Comparison of ENCODE assay signal across 8 cellular contexts in genomic region chr12:132489078-132489601, GRCh38. TPM values are rescaled to one million over a fixed set of nuclear protein-coding genes. Genes with fewer than 3 reads are reported as not detected.
DNase-seq lines count a peak whose midpoint lies in the region; ATAC-seq, FAIRE-seq and TF ChIP-seq lines count a peak whose summit lies in the region.

No MANE protein-coding gene starts in this region.

- H3K36me3 Mint-ChIP-seq in IgD-negative memory B cell = peaks cover 5% of the 10 kb centered on the region
- H3K36me3 Mint-ChIP-seq in activated CD8-positive, alpha-beta T cell treated with anti-CD3 and anti-CD28 coated beads, Interleukin-2, amount 10 ng/mL, durations not matched to agents 7 days and 5 days (ENCODE audit: low read depth) = peaks cover 8% of the 10 kb centered on the region

- peak overlapping the region; percentile 56 for H3K4me2 ChIP-seq in endothelial cell of umbilical vein (ENCODE audit: insufficient read depth, low read length)

- H3K27me3 ChIP-seq in endothelial cell of umbilical vein (ENCODE audit: control insufficient read depth in 2 of 2, insufficient read depth in 2 of 2, low read length in 2 of 2) (no peaks in the 10 kb centered on the region), neutrophil (peaks cover 11% of the 10 kb centered on the region), upper lobe of left lung (no peaks in the 10 kb centered on the region)

- no peak for TF ChIP-seq EP300 in upper lobe of left lung (IDR thresholded peaks at IDR 0.05)

- CTCF ChIA-PET in activated CD8-positive, alpha-beta T cell treated with anti-CD3 and anti-CD28 coated beads, Interleukin-2, amount 10 ng/mL, durations not matched to agents 7 days and 5 days (lab: Charles Lee) = interaction anchor here (1.0 kb wide), 1 partner anchor 72 kb away, joined by 4 read pairs; no protein-coding TSS in a partner anchor
- CTCF ChIA-PET in endothelial cell of umbilical vein (lab: Charles Lee) = no interaction called here

- no TSS peak for BruUV-seq in endothelial cell of umbilical vein (replicated peaks; lab: Mats Ljungman, UMichigan)

- no peaks in the 10 kb centered on the region for H3K27me3 Mint-ChIP-seq in IgD-negative memory B cell
- H3K27me3 Mint-ChIP-seq in activated CD8-positive, alpha-beta T cell treated with anti-CD3 and anti-CD28 coated beads, Interleukin-2, amount 10 ng/mL, durations not matched to agents 7 days and 5 days (ENCODE audit: low read depth) = no peaks in the 10 kb centered on the region

- intact Hi-C loops in endothelial cell of umbilical vein (cut with micrococcal nuclease) = no loop called here

- no peaks in the 10 kb centered on the region for H3K9me1 ChIP-seq in endothelial cell of umbilical vein (replicated peaks; ENCODE audit: control insufficient read depth, extremely low read depth, insufficient read depth, low read length)

- H3K36me3 ChIP-seq in endothelial cell of umbilical vein (ENCODE audit: control insufficient read depth in 2 of 2, extremely low read depth in 1 of 2, insufficient read depth in 2 of 2, low read length in 2 of 2) = no peaks in the 10 kb centered on the region
- H3K36me3 ChIP-seq in neutrophil = no peaks in the 10 kb centered on the region
- no peaks in the 10 kb centered on the region for H3K36me3 ChIP-seq in upper lobe of left lung

- no peak overlapping the region for H3K27ac ChIP-seq in endothelial cell of umbilical vein (ENCODE audit: insufficient read depth, low read depth, low read length)
- peak overlapping the region; percentile 93 for H3K27ac ChIP-seq in neutrophil
- H3K27ac ChIP-seq in upper lobe of left lung = peak overlapping the region; percentile 88 to 95 (median 91)

- H3K9me3 ChIP-seq in endothelial cell of umbilical vein (replicated peaks; ENCODE audit: control insufficient read depth, insufficient read depth, low read length) = no peaks in the 10 kb centered on the region
- H3K9me3 ChIP-seq in neutrophil = no peaks in the 10 kb centered on the region
- no peaks in the 10 kb centered on the region for H3K9me3 ChIP-seq in upper lobe of left lung

- H3K9ac ChIP-seq in endothelial cell of umbilical vein (replicated peaks; ENCODE audit: extremely low read depth, insufficient read depth, low read length) = no peak overlapping the region

- TF ChIP-seq CTCF in endothelial cell of umbilical vein (IDR thresholded peaks at IDR 0.05; ENCODE audit: extremely low read depth in 1 of 2, insufficient read depth in 1 of 2, low read depth in 1 of 2, low read length in 2 of 2) (no peak), neutrophil (IDR thresholded peaks at IDR 0.05) (no peak), upper lobe of left lung (IDR thresholded peaks at IDR 0.05) (peak in 1 of 6 experiments; percentile 29)

- peak overlapping the region; percentile 94 to 97 (median 96) for H3K4me3 Mint-ChIP-seq in IgD-negative memory B cell
- peak overlapping the region; percentile 80 for H3K4me3 Mint-ChIP-seq in activated CD8-positive, alpha-beta T cell treated with anti-CD3 and anti-CD28 coated beads, Interleukin-2, amount 10 ng/mL, durations not matched to agents 7 days and 5 days

- H3K4me3 ChIP-seq in endothelial cell of umbilical vein (replicated peaks in 1 of 3; ENCODE audit: insufficient read depth in 1 of 3, low read depth in 1 of 3, low read length in 3 of 3) (peak overlapping the region; percentile 15 to 58 (median 39)), neutrophil (ENCODE audit: low read depth in 1 of 2, low read length in 1 of 2) (peak overlapping the region; percentile 68 to 96), upper lobe of left lung (peak overlapping the region; percentile 71 to 92 (median 91))

- peaks cover 30% of the 10 kb centered on the region for H3K79me2 ChIP-seq in endothelial cell of umbilical vein (ENCODE audit: control insufficient read depth, insufficient read depth, low read length)

- TF ChIP-seq POLR2A in endothelial cell of umbilical vein (IDR thresholded peaks at IDR 0.05; ENCODE audit: low read depth, low read length) (no peak), upper lobe of left lung (IDR thresholded peaks at IDR 0.05) (no peak)

- peak; percentile 75 for DNase-seq in activated CD8-positive, alpha-beta T cell treated with anti-CD3 and anti-CD28 coated beads, Interleukin-2, amount 10 ng/mL, durations not matched to agents 7 days and 5 days
- peak; percentile 12 for DNase-seq in endothelial cell of umbilical vein (ENCODE audit: low read depth, low spot score)
- peak; percentile 58 to 93 for DNase-seq in upper lobe of left lung
- DNase-seq in COR-L47 (lab: John Stamatoyannopoulos, UW) = no peak
- DNase-seq in DMS79 (lab: John Stamatoyannopoulos, UW) = no peak

- H3K4me1 ChIP-seq in endothelial cell of umbilical vein (ENCODE audit: control insufficient read depth, extremely low read depth, insufficient read depth, low read length) (peaks cover 15% of the 10 kb centered on the region), neutrophil (ENCODE audit: control insufficient read depth in 1 of 2, insufficient read depth in 1 of 2, low read depth in 1 of 2, low read length in 1 of 2) (peaks cover 40 to 41% of the 10 kb centered on the region in 2 experiments), upper lobe of left lung (peaks cover 39 to 51% (median 47%) of the 10 kb centered on the region in 4 donors)

- H3K9me3 Mint-ChIP-seq in IgD-negative memory B cell = no peaks in the 10 kb centered on the region
- no peaks in the 10 kb centered on the region for H3K9me3 Mint-ChIP-seq in activated CD8-positive, alpha-beta T cell treated with anti-CD3 and anti-CD28 coated beads, Interleukin-2, amount 10 ng/mL, durations not matched to agents 7 days and 5 days (ENCODE audit: insufficient read depth)

- no peak for FAIRE-seq in endothelial cell of umbilical vein (lab: Jason Lieb, UNC)

- H3K27ac Mint-ChIP-seq in IgD-negative memory B cell = peak overlapping the region; percentile 92 to 99 (median 94)
- H3K27ac Mint-ChIP-seq in activated CD8-positive, alpha-beta T cell treated with anti-CD3 and anti-CD28 coated beads, Interleukin-2, amount 10 ng/mL, durations not matched to agents 7 days and 5 days = peak overlapping the region; percentile 96

- 4 to 8% methylated on average over 7 to 21 of the region's 46 CpGs for WGBS in upper lobe of left lung, 2 donors

- POLR2A ChIA-PET in activated CD8-positive, alpha-beta T cell treated with anti-CD3 and anti-CD28 coated beads, Interleukin-2, amount 10 ng/mL, durations not matched to agents 7 days and 5 days (lab: Charles Lee) = interaction anchor here (0.6 to 2.8 kb wide), 9 partner anchors 10 to 60 kb away, joined by 3 to 12 read pairs (median 3); no protein-coding TSS in a partner anchor
- POLR2A ChIA-PET in endothelial cell of umbilical vein (lab: Charles Lee) = no interaction called here

- dilution Hi-C loops in endothelial cell of umbilical vein (cut with MboI; ENCODE audit: extremely low pct_ligation_motif_present, low sequenced_read_pairs) = no loop called here

- peak overlapping the region; percentile 85 for H2AFZ ChIP-seq in endothelial cell of umbilical vein (ENCODE audit: low read depth, low read length)

- ATAC-seq in GM19324 (IDR thresholded peaks at IDR 0.05; ENCODE audit: low FRiP score, unreplicated experiment) (peak; percentile 26), upper lobe of left lung (ENCODE audit: low FRiP score in 2 of 2) (peak in 1 of 2 donors; percentile 65)
- ATAC-seq in activated CD8-positive, alpha-beta T cell treated with anti-CD3 and anti-CD28 coated beads, Interleukin-2, amount 10 ng/mL, durations not matched to agents 7 days and 5 days = peak; percentile 50

- H4K20me1 ChIP-seq in endothelial cell of umbilical vein (replicated peaks; ENCODE audit: control insufficient read depth, extremely low read depth, insufficient read depth, low read length) = peaks cover 3% of the 10 kb centered on the region

- H3K4me1 Mint-ChIP-seq in IgD-negative memory B cell = peaks cover 25 to 44% (median 31%) of the 10 kb centered on the region in 3 donors
- peaks cover 59% of the 10 kb centered on the region for H3K4me1 Mint-ChIP-seq in activated CD8-positive, alpha-beta T cell treated with anti-CD3 and anti-CD28 coated beads, Interleukin-2, amount 10 ng/mL, durations not matched to agents 7 days and 5 days (ENCODE audit: low read depth)

TF ChIP-seq in endothelial cell of umbilical vein, 7 proteins besides CTCF, POLR2A, EP300 and RAD21:
- TF ChIP-seq MYC (IDR thresholded peaks at IDR 0.05; ENCODE audit: low read depth, low read length) = no peak
- no peak for TF ChIP-seq POLR2AphosphoS5 (IDR thresholded peaks at IDR 0.05; ENCODE audit: insufficient read depth, low read depth, low read length)
- TF ChIP-seq JUN (IDR thresholded peaks at IDR 0.05; ENCODE audit: borderline replicate concordance, insufficient read depth, insufficient read length, low read depth) = no peak
- no peak for TF ChIP-seq EZH2 (IDR thresholded peaks at IDR 0.05; ENCODE audit: borderline replicate concordance, low read depth, low read length, severe bottlenecking)
- TF ChIP-seq MAX (IDR thresholded peaks at IDR 0.05; ENCODE audit: insufficient read depth, insufficient read length) = no peak
- TF ChIP-seq GATA2 (IDR thresholded peaks at IDR 0.05; ENCODE audit: insufficient read depth, insufficient read length, low read depth, low read length) = no peak
- TF ChIP-seq FOS (IDR thresholded peaks at IDR 0.05; ENCODE audit: borderline replicate concordance, insufficient read depth, low read length) = no peak

RNA-seq across cellular contexts. Expression of gene FBRSL1, which starts 0.8 kb away (rescaled TPM):
- polyA plus RNA-seq in IgD-negative memory B cell (6.8 TPM), endothelial cell of umbilical vein (10.2 and 19.3 TPM in 2 replicates)
- total RNA-seq in activated CD8-positive, alpha-beta T cell treated with anti-CD3 and anti-CD28 coated beads, Interleukin-2, amount 10 ng/mL, durations not matched to agents 7 days and 5 days = 10 to 100 TPM; 51.2 to 58.5 TPM
- total RNA-seq in endothelial cell of umbilical vein (75.5 and 79.8 TPM in 2 replicates), upper lobe of left lung (10 to 100 TPM; 16.0 to 53.0 (median 44.1) TPM)
- 11.1 and 20.9 TPM in 2 replicates for polyA plus RNA-seq in endothelial cell of umbilical vein (2011; cell fraction: cytosol; rRNA removed)
- 30.5 and 90.9 TPM in 2 replicates for polyA plus RNA-seq in endothelial cell of umbilical vein (2011; cell fraction: nucleus; rRNA removed)
- 39.6 and 65.2 TPM in 2 replicates for polyA plus RNA-seq in endothelial cell of umbilical vein (2012)
- polyA minus RNA-seq in endothelial cell of umbilical vein = 3.4 and 4.2 TPM in 2 replicates
- polyA minus RNA-seq in endothelial cell of umbilical vein (2011; cell fraction: cytosol; rRNA and poly(A)+ RNA removed) = 44.8 TPM
- 7.9 and 13.7 TPM in 2 replicates for polyA minus RNA-seq in endothelial cell of umbilical vein (2011; cell fraction: nucleus; rRNA and poly(A)+ RNA removed)

Comparison
In these comparisons a context has a peak if more than half of its experiments do, and no peak if none do; other contexts are left out.
1. DNase-seq: peak in activated CD8-positive, alpha-beta T cell treated with anti-CD3 and anti-CD28 coated beads, Interleukin-2, amount 10 ng/mL, durations not matched to agents 7 days and 5 days (single experiment), endothelial cell of umbilical vein (single experiment) and upper lobe of left lung (2 of 2); none in COR-L47 (single experiment) and DMS79 (single experiment).
2. H3K4me3 ChIP-seq: peak in every context shown above with its lines; median percentile 91 in upper lobe of left lung; 82 in neutrophil; 39 in endothelial cell of umbilical vein.